1 cellular context compared by ENCODE assay signal in the genomic region with DNA sequence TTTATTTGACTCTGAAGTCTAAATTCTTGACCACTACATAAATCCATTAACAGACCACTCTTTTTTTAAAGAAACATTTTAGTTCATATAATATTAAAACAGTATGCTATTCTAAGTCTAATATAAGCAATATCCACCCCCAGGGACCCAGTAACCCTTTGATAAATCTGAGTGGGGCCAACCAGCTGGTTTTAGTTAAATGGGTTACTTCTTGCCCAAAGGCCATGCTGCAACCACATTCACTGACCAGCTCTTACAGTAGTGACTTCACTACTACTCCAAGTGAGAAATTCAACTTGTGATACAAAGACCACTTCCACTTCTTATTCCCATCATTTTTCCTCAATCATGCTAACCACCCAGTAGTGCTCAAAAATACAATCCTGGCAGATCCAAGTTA.
TF ChIP-seq lines count a peak whose summit lies in the region.

No MANE protein-coding gene starts in this region.

TF ChIP-seq in HepG2, 621 proteins besides CTCF, POLR2A, EP300 and RAD21:
- TF ChIP-seq ZNF577 (CRISPR knock-in tag; IDR thresholded peaks at IDR 0.05; ENCODE audit: borderline replicate concordance, low read depth) (no peak), CAMTA2 (CRISPR knock-in tag; IDR thresholded peaks at IDR 0.05; ENCODE audit: borderline replicate concordance) (no peak), MED13 (CRISPR knock-in tag; IDR thresholded peaks at IDR 0.05) (no peak), ZNF431 (CRISPR knock-in tag; IDR thresholded peaks at IDR 0.05; ENCODE audit: borderline replicate concordance, low read depth) (no peak), GATAD1 (CRISPR knock-in tag; IDR thresholded peaks at IDR 0.05) (no peak), ZNF282 (IDR thresholded peaks at IDR 0.05; ENCODE audit: partially characterized antibody) (no peak), SIN3B (IDR thresholded peaks at IDR 0.05; ENCODE audit: low read length) (no peak), ATF7-NPFF (CRISPR knock-in tag; IDR thresholded peaks at IDR 0.05; ENCODE audit: low read depth) (no peak), ZNF850 (CRISPR knock-in tag; conservative IDR thresholded peaks at IDR 0.05) (no peak), ZNF709 (CRISPR knock-in tag; IDR thresholded peaks at IDR 0.05) (no peak), NAIF1 (CRISPR knock-in tag; IDR thresholded peaks at IDR 0.05; ENCODE audit: borderline replicate concordance) (no peak), ZNF790 (CRISPR knock-in tag; IDR thresholded peaks at IDR 0.05; ENCODE audit: borderline replicate concordance) (no peak)
- TF ChIP-seq, protein P1, sequence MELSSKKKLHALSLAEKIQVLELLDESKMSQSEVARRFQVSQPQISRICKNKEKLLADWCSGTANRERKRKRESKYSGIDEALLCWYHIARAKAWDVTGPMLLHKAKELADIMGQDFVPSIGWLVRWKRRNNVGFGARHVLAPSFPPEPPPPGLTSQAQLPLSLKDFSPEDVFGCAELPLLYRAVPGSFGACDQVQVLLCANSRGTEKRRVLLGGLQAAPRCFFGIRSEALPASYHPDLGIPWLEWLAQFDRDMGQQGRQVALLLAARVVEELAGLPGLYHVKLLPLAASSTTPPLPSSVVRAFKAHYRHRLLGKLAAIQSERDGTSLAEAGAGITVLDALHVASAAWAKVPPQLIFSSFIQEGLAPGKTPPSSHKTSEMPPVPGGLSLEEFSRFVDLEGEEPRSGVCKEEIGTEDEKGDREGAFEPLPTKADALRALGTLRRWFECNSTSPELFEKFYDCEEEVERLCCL (CRISPR knock-in tag; IDR thresholded peaks at IDR 0.05; ENCODE audit: borderline replicate concordance), result no peak
- TF ChIP-seq, protein P2, sequence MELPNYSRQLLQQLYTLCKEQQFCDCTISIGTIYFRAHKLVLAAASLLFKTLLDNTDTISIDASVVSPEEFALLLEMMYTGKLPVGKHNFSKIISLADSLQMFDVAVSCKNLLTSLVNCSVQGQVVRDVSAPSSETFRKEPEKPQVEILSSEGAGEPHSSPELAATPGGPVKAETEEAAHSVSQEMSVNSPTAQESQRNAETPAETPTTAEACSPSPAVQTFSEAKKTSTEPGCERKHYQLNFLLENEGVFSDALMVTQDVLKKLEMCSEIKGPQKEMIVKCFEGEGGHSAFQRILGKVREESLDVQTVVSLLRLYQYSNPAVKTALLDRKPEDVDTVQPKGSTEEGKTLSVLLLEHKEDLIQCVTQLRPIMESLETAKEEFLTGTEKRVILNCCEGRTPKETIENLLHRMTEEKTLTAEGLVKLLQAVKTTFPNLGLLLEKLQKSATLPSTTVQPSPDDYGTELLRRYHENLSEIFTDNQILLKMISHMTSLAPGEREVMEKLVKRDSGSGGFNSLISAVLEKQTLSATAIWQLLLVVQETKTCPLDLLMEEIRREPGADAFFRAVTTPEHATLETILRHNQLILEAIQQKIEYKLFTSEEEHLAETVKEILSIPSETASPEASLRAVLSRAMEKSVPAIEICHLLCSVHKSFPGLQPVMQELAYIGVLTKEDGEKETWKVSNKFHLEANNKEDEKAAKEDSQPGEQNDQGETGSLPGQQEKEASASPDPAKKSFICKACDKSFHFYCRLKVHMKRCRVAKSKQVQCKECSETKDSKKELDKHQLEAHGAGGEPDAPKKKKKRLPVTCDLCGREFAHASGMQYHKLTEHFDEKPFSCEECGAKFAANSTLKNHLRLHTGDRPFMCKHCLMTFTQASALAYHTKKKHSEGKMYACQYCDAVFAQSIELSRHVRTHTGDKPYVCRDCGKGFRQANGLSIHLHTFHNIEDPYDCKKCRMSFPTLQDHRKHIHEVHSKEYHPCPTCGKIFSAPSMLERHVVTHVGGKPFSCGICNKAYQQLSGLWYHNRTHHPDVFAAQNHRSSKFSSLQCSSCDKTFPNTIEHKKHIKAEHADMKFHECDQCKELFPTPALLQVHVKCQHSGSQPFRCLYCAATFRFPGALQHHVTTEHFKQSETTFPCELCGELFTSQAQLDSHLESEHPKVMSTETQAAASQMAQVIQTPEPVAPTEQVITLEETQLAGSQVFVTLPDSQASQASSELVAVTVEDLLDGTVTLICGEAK (IDR thresholded peaks at IDR 0.05), result no peak
- TF ChIP-seq, protein P2 (CRISPR knock-in tag; IDR thresholded peaks at IDR 0.05), result no peak
- TF ChIP-seq, protein P3, sequence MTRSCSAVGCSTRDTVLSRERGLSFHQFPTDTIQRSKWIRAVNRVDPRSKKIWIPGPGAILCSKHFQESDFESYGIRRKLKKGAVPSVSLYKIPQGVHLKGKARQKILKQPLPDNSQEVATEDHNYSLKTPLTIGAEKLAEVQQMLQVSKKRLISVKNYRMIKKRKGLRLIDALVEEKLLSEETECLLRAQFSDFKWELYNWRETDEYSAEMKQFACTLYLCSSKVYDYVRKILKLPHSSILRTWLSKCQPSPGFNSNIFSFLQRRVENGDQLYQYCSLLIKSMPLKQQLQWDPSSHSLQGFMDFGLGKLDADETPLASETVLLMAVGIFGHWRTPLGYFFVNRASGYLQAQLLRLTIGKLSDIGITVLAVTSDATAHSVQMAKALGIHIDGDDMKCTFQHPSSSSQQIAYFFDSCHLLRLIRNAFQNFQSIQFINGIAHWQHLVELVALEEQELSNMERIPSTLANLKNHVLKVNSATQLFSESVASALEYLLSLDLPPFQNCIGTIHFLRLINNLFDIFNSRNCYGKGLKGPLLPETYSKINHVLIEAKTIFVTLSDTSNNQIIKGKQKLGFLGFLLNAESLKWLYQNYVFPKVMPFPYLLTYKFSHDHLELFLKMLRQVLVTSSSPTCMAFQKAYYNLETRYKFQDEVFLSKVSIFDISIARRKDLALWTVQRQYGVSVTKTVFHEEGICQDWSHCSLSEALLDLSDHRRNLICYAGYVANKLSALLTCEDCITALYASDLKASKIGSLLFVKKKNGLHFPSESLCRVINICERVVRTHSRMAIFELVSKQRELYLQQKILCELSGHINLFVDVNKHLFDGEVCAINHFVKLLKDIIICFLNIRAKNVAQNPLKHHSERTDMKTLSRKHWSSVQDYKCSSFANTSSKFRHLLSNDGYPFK (CRISPR knock-in tag; IDR thresholded peaks at IDR 0.05; ENCODE audit: borderline replicate concordance), result no peak
- TF ChIP-seq, protein P4, sequence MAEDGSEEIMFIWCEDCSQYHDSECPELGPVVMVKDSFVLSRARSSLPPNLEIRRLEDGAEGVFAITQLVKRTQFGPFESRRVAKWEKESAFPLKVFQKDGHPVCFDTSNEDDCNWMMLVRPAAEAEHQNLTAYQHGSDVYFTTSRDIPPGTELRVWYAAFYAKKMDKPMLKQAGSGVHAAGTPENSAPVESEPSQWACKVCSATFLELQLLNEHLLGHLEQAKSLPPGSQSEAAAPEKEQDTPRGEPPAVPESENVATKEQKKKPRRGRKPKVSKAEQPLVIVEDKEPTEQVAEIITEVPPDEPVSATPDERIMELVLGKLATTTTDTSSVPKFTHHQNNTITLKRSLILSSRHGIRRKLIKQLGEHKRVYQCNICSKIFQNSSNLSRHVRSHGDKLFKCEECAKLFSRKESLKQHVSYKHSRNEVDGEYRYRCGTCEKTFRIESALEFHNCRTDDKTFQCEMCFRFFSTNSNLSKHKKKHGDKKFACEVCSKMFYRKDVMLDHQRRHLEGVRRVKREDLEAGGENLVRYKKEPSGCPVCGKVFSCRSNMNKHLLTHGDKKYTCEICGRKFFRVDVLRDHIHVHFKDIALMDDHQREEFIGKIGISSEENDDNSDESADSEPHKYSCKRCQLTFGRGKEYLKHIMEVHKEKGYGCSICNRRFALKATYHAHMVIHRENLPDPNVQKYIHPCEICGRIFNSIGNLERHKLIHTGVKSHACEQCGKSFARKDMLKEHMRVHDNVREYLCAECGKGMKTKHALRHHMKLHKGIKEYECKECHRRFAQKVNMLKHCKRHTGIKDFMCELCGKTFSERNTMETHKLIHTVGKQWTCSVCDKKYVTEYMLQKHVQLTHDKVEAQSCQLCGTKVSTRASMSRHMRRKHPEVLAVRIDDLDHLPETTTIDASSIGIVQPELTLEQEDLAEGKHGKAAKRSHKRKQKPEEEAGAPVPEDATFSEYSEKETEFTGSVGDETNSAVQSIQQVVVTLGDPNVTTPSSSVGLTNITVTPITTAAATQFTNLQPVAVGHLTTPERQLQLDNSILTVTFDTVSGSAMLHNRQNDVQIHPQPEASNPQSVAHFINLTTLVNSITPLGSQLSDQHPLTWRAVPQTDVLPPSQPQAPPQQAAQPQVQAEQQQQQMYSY (CRISPR knock-in tag; IDR thresholded peaks at IDR 0.05), result no peak
TF ChIP-seq in HepG2: peak in this region for 0.
